In the genomic region with DNA sequence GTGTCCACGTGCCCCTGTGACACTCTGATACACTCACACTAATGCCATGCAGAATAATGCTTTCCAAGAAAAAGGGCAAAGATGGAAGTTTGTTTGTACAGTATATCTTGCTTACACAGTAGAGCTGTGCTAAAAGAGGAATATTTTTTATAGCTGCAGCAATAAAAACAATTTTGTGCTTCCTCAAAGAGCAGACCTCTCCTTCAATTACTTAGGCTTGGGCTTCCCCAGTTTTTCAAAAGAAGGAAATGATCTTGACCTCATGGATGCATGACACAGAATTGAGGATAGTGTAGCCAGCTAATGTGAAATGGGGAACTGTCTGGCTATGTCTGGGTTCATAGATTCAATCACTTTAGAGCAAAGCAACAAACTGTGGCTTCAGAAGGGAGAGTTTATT, we compare ENCODE assay signal across 1 cellular context.
TF ChIP-seq lines count a peak whose summit lies in the region.

No MANE protein-coding gene starts in this region.

TF ChIP-seq in HepG2, 621 proteins besides CTCF, POLR2A, EP300 and RAD21 (continued from another document):
- TF ChIP-seq, protein P1, sequence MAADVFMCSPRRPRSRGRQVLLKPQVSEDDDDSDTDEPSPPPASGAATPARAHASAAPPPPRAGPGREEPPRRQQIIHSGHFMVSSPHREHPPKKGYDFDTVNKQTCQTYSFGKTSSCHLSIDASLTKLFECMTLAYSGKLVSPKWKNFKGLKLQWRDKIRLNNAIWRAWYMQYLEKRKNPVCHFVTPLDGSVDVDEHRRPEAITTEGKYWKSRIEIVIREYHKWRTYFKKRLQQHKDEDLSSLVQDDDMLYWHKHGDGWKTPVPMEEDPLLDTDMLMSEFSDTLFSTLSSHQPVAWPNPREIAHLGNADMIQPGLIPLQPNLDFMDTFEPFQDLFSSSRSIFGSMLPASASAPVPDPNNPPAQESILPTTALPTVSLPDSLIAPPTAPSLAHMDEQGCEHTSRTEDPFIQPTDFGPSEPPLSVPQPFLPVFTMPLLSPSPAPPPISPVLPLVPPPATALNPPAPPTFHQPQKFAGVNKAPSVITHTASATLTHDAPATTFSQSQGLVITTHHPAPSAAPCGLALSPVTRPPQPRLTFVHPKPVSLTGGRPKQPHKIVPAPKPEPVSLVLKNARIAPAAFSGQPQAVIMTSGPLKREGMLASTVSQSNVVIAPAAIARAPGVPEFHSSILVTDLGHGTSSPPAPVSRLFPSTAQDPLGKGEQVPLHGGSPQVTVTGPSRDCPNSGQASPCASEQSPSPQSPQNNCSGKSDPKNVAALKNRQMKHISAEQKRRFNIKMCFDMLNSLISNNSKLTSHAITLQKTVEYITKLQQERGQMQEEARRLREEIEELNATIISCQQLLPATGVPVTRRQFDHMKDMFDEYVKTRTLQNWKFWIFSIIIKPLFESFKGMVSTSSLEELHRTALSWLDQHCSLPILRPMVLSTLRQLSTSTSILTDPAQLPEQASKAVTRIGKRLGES (CRISPR knock-in tag; IDR thresholded peaks at IDR 0.05; ENCODE audit: borderline replicate concordance), result no peak
- no peak for TF ChIP-seq TBL1XR1 (IDR thresholded peaks at IDR 0.05; ENCODE audit: borderline replicate concordance, low read length, partially characterized antibody)
